ENCODE assay signal across 18 cellular contexts in genomic region chr12:76490763-76491162, GRCh38.
A peak's percentile ranks its signal among the peaks of the same experiment; 100 is the strongest.
DNase-seq lines count a peak whose midpoint lies in the region; ATAC-seq and TF ChIP-seq lines count a peak whose summit lies in the region.
"Had no signal": no experiment of that assay in that cellular context is flagged by ENCODE, and none has a peak within 500 bp of the region (broad histone marks: within the 10 kb centered on the region; RNA-seq: fewer than 3 reads in every experiment).

No MANE protein-coding gene starts in this region.

- H3K27ac ChIP-seq in CD8-positive, alpha-beta T cell (ENCODE audit: low read depth, low read length) = no peak overlapping the region
- H3K27ac ChIP-seq: 22Rv1, BLaER1, C4-2B had no signal

- DNase-seq in activated naive CD8-positive, alpha-beta T cell treated with anti-CD3 and anti-CD28 coated beads for 36 hours = no peak
- DNase-seq in CD8-positive, alpha-beta T cell = no peak
- DNase-seq in cerebellum (ENCODE audit: low spot score) (peak; percentile 12), left lobe of liver (ENCODE audit: low spot score) (no peak), NK-92 (lab: John Stamatoyannopoulos, UW; ENCODE audit: unreplicated experiment) (no peak)
- DNase-seq: Caco-2; CD4-positive, alpha-beta memory T cell; DMS153; DND-41; GM23248 had no signal

- H3K4me1 ChIP-seq in CD8-positive, alpha-beta T cell (ENCODE audit: insufficient read depth, low read length) = no peaks in the 10 kb centered on the region
- H3K4me1 ChIP-seq: BLaER1, Caco-2, HAP-1 had no signal

- peak overlapping the region; percentile 61 for H3K27ac Mint-ChIP-seq in activated naive CD8-positive, alpha-beta T cell
- no peak overlapping the region for H3K27ac Mint-ChIP-seq in activated naive CD8-positive, alpha-beta T cell treated with anti-CD3 and anti-CD28 coated beads for 36 hours
- peak overlapping the region; percentile 79 for H3K27ac Mint-ChIP-seq in CD8-positive, alpha-beta T cell
- H3K27ac Mint-ChIP-seq: B cell had no signal

- peaks cover 4% of the 10 kb centered on the region for H3K36me3 ChIP-seq in CD8-positive, alpha-beta T cell (ENCODE audit: insufficient read depth, low read length)
- H3K36me3 ChIP-seq: HAP-1 had no signal

- H3K4me1 Mint-ChIP-seq in activated naive CD8-positive, alpha-beta T cell (ENCODE audit: low read depth) = peaks cover 33% of the 10 kb centered on the region
- H3K4me1 Mint-ChIP-seq in activated naive CD8-positive, alpha-beta T cell treated with anti-CD3 and anti-CD28 coated beads for 36 hours = peaks cover 26% of the 10 kb centered on the region
- peaks cover 38% of the 10 kb centered on the region for H3K4me1 Mint-ChIP-seq in CD8-positive, alpha-beta T cell (ENCODE audit: low read depth)

- peaks cover 28% of the 10 kb centered on the region for H3K9me3 Mint-ChIP-seq in activated naive CD8-positive, alpha-beta T cell (ENCODE audit: low read depth)
- peaks cover 22% of the 10 kb centered on the region for H3K9me3 Mint-ChIP-seq in activated naive CD8-positive, alpha-beta T cell treated with anti-CD3 and anti-CD28 coated beads for 36 hours
- H3K9me3 Mint-ChIP-seq in CD8-positive, alpha-beta T cell = peaks cover 24% of the 10 kb centered on the region

- no peak for TF ChIP-seq CTCF in CD8-positive, alpha-beta T cell (IDR thresholded peaks at IDR 0.05)

- no peak overlapping the region for H3K4me3 ChIP-seq in CD8-positive, alpha-beta T cell (ENCODE audit: low read depth, low read length)
- H3K4me3 ChIP-seq: BLaER1, GM23248, HAP-1 had no signal

- CTCF ChIA-PET in CD8-positive, alpha-beta T cell (lab: Charles Lee) = no interaction called here

- intact Hi-C loops in CD8-positive, alpha-beta T cell (cut with DNase I, micrococcal nuclease) = no loop called here

- no peak for ATAC-seq in CD8-positive, alpha-beta T cell
- ATAC-seq in left lobe of liver (peak; percentile 78), HG02642 (IDR thresholded peaks at IDR 0.05; ENCODE audit: poor library complexity, unreplicated experiment) (no peak), HG03378 (IDR thresholded peaks at IDR 0.05; ENCODE audit: unreplicated experiment) (no peak)

- H3K36me3 Mint-ChIP-seq in activated naive CD8-positive, alpha-beta T cell = peaks cover 34% of the 10 kb centered on the region
- peaks cover 47% of the 10 kb centered on the region for H3K36me3 Mint-ChIP-seq in activated naive CD8-positive, alpha-beta T cell treated with anti-CD3 and anti-CD28 coated beads for 36 hours
- H3K36me3 Mint-ChIP-seq in CD8-positive, alpha-beta T cell = peaks cover 59% of the 10 kb centered on the region

- POLR2A ChIA-PET in CD8-positive, alpha-beta T cell (lab: Charles Lee) = no interaction called here

- H3K27me3 Mint-ChIP-seq in activated naive CD8-positive, alpha-beta T cell = no peaks in the 10 kb centered on the region
- H3K27me3 Mint-ChIP-seq in activated naive CD8-positive, alpha-beta T cell treated with anti-CD3 and anti-CD28 coated beads for 36 hours = no peaks in the 10 kb centered on the region
- H3K27me3 Mint-ChIP-seq in CD8-positive, alpha-beta T cell (ENCODE audit: low read depth) = no peaks in the 10 kb centered on the region
- H3K27me3 Mint-ChIP-seq: B cell; CD4-positive, alpha-beta memory T cell had no signal

- no peaks in the 10 kb centered on the region for H3K9me3 ChIP-seq in CD8-positive, alpha-beta T cell (ENCODE audit: low read length)
- H3K9me3 ChIP-seq: HAP-1 had no signal

- no peak overlapping the region for H3K4me3 Mint-ChIP-seq in activated naive CD8-positive, alpha-beta T cell
- no peak overlapping the region for H3K4me3 Mint-ChIP-seq in activated naive CD8-positive, alpha-beta T cell treated with anti-CD3 and anti-CD28 coated beads for 36 hours
- H3K4me3 Mint-ChIP-seq in CD8-positive, alpha-beta T cell = no peak overlapping the region
- H3K4me3 Mint-ChIP-seq: B cell had no signal

- H3K27me3 ChIP-seq in CD8-positive, alpha-beta T cell (ENCODE audit: insufficient read depth, low read length) = no peaks in the 10 kb centered on the region
- H3K27me3 ChIP-seq: BLaER1 had no signal
